Comparison of ENCODE assay signal across 12 cellular contexts in the genomic region with DNA sequence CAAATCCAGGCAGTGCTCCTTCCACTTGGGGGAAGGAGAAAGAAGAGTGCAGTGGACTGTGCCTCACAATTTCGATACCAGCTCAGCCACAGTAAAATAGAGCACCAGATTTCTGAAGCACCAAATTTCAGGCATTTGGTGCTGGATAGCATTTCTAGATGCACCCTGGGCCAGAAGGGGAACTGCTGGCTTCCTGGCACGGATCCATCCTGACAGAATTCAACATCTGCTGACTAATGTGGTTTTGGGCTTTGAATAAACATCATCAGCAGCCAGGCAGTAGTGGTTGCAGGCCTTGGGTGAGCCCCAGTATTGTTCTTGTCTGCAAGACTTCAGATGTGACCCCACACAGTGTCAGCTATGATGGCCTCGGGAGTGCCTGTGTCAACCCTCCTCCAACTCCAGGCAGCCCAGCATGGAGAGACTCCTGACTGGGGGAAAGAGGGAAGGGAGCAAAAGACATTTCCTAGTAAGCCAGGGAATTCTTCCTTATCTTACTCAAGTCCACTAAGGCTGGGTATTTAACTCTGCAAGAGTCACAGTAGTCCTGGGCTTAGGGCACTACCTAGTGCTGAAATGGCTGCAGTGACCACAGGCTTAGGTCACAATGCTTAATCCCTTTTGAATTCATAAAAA.
A peak's percentile ranks its signal among the peaks of the same experiment; 100 is the strongest.
DNase-seq lines count a peak whose midpoint lies in the region; TF ChIP-seq lines count a peak whose summit lies in the region.
"Had no signal": no experiment of that assay in that cellular context is flagged by ENCODE, and none has a peak within 500 bp of the region (broad histone marks: within the 10 kb centered on the region; RNA-seq: fewer than 3 reads in every experiment).

No MANE protein-coding gene starts in this region.

- no peaks in the 10 kb centered on the region for H4K20me1 ChIP-seq in hepatocyte (ENCODE audit: insufficient read depth, poor library complexity, severe bottlenecking)

- no peaks in the 10 kb centered on the region for H3K36me3 ChIP-seq in hepatocyte (replicated peaks; ENCODE audit: insufficient read depth, low read depth)
- no peaks in the 10 kb centered on the region for H3K36me3 ChIP-seq in Peyer's patch
- H3K36me3 ChIP-seq: neutrophil had no signal

- no peaks in the 10 kb centered on the region for H3K4me1 ChIP-seq in hepatocyte (ENCODE audit: insufficient read depth)
- H3K4me1 ChIP-seq in Peyer's patch = no peaks in the 10 kb centered on the region

- no peak overlapping the region for H2AFZ ChIP-seq in hepatocyte
- H2AFZ ChIP-seq: PC-9 had no signal

- no peak overlapping the region for H3K27ac ChIP-seq in hepatocyte
- no peak overlapping the region for H3K27ac ChIP-seq in Peyer's patch
- H3K27ac ChIP-seq: neutrophil, PC-9 had no signal

- H3K4me3 ChIP-seq in hepatocyte (no peak overlapping the region), Peyer's patch (no peak overlapping the region)
- H3K4me3 ChIP-seq: PC-9 had no signal

- 59% methylated on average over 3 of the region's 3 CpGs for WGBS in hepatocyte (ENCODE audit: low lambda C conversion rate, missing lambda C conversion rate)

- H3K27me3 ChIP-seq in hepatocyte = no peaks in the 10 kb centered on the region
- H3K27me3 ChIP-seq in Peyer's patch = no peaks in the 10 kb centered on the region
- H3K27me3 ChIP-seq: neutrophil had no signal

- no peak overlapping the region for H3K4me2 ChIP-seq in hepatocyte
- H3K4me2 ChIP-seq: PC-9 had no signal

- DNase-seq in COLO668 (lab: John Stamatoyannopoulos, UW; ENCODE audit: unreplicated experiment) (peak; percentile 15), KBM-7 (peak; percentile 52), UCSD-AML1 (lab: John Stamatoyannopoulos, UW; ENCODE audit: unreplicated experiment) (peak; percentile 26), hepatocyte (ENCODE audit: low spot score) (peak; percentile 28), Peyer's patch (no peak), HK-2 (ENCODE audit: unreplicated experiment) (no peak)
- DNase-seq in stimulated activated CD4-positive, alpha-beta T cell treated with anti-CD3 and anti-CD28 coated beads, Interleukin-4, amount 100 ng/mL, for 4 hours = no peak
- DNase-seq in NK-92 treated with Interleukin-12 subunit alpha and Interleukin-12 subunit beta, amount 100 ng/mL, for 24 hours (lab: John Stamatoyannopoulos, UW) = no peak
- DNase-seq: aorta; CD4-positive, CD25-positive, alpha-beta regulatory T cell; PC-9 had no signal

- in situ Hi-C loops in KBM-7 (cut with MboI; ENCODE audit: low pct_unique_long_range_greater_than_20kb, low sequenced_read_pairs) = no loop called here

- TF ChIP-seq POLR2A in Peyer's patch (IDR thresholded peaks at IDR 0.05) = no peak

- TF ChIP-seq CTCF in hepatocyte (IDR thresholded peaks at IDR 0.05; ENCODE audit: poor library complexity) (no peak), Peyer's patch (IDR thresholded peaks at IDR 0.05) (no peak)

- H3K9me3 ChIP-seq in hepatocyte (ENCODE audit: low read depth) (no peaks in the 10 kb centered on the region), Peyer's patch (no peaks in the 10 kb centered on the region)
- H3K9me3 ChIP-seq: neutrophil had no signal

- H3K79me2 ChIP-seq in hepatocyte = no peaks in the 10 kb centered on the region

- no peaks in the 10 kb centered on the region for H3K9me2 ChIP-seq in hepatocyte (replicated peaks; ENCODE audit: insufficient read depth)

Comparison
In these comparisons a context has a peak if more than half of its experiments do, and no peak if none do; other contexts are left out.
1. DNase-seq: peak in COLO668 (single experiment), KBM-7 (single experiment), UCSD-AML1 (single experiment) and hepatocyte (single experiment); none in stimulated activated CD4-positive, alpha-beta T cell treated with anti-CD3 and anti-CD28 coated beads, Interleukin-4, amount 100 ng/mL, for 4 hours (0 of 2), Peyer's patch (0 of 3), HK-2 (single experiment) and NK-92 treated with Interleukin-12 subunit alpha and Interleukin-12 subunit beta, amount 100 ng/mL, for 24 hours (single experiment).